Comparison of ENCODE assay signal across 20 cellular contexts in the genomic region with DNA sequence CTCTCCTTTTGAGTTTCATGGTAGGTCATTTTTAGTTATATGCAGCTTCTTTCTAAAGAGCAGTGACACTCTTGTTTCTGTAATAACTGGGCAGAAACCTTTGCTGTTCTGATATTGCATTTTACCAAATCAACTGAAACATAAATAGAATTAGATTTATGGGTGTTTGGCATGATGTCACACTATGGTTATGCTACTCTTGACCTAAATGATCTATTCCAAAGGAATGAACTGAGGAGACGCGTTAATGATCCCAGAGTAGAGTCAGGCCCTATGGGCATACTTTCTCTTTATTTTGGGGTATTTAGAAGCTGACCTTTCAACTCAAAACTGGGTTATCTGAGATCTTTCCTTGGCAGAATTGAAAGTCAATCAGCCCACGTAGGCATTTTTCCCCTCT.
"Had no signal": no experiment of that assay in that cellular context is flagged by ENCODE, and none has a peak within 500 bp of the region (broad histone marks: within the 10 kb centered on the region; RNA-seq: fewer than 3 reads in every experiment).

No MANE protein-coding gene starts in this region.

- H3K27me3 Mint-ChIP-seq: activated naive CD8-positive, alpha-beta T cell treated with anti-CD3 and anti-CD28 coated beads, Interleukin-2, amount 50 U/mL, for 24 hours; natural killer cell treated with Interleukin-12 subunit alpha and Interleukin-12 subunit beta and Interleukin-15 and Interleukin-18, amount 100 ng/mL, for 72 hours had no signal

- H3K9me3 ChIP-seq: prostate gland, thyroid gland had no signal

- H3K36me3 ChIP-seq: esophagus squamous epithelium, heart right ventricle, prostate gland, thyroid gland had no signal

- H3K4me3 Mint-ChIP-seq: activated CD8-positive, alpha-beta T cell treated with anti-CD3 and anti-CD28 coated beads, Interleukin-2, amount 10 ng/mL, durations not matched to agents 7 days and 5 days; activated naive CD8-positive, alpha-beta T cell treated with anti-CD3 and anti-CD28 coated beads, Interleukin-2, amount 50 U/mL, for 24 hours; activated T-helper 1 cell treated with anti-CD3 and anti-CD28 coated beads, Interleukin-12 subunit alpha, Interleukin-12 subunit beta, Interleukin-2, Interleukin-4 antibody, amounts not matched to agents 30 ng/mL and 10 ng/mL and 1 ng/mL, durations not matched to agents 14 hours and 24 hours and 36 hours; endodermal cell; natural killer cell treated with Interleukin-12 subunit alpha and Interleukin-12 subunit beta and Interleukin-15 and Interleukin-18, amount 100 ng/mL, for 72 hours had no signal

- H3K27ac ChIP-seq: esophagus squamous epithelium, heart right ventricle, prostate gland, thyroid gland had no signal

- H3K4me3 ChIP-seq: esophagus squamous epithelium, heart right ventricle, prostate gland, thyroid gland had no signal

- H3K4me1 ChIP-seq: prostate gland had no signal

- H3K9me3 Mint-ChIP-seq: activated naive CD8-positive, alpha-beta T cell treated with anti-CD3 and anti-CD28 coated beads, Interleukin-2, amount 50 U/mL, for 24 hours; activated T-helper 1 cell treated with anti-CD3 and anti-CD28 coated beads, Interleukin-12 subunit alpha, Interleukin-12 subunit beta, Interleukin-2, Interleukin-4 antibody, amounts not matched to agents 30 ng/mL and 10 ng/mL and 1 ng/mL, durations not matched to agents 14 hours and 24 hours and 36 hours had no signal

- H3K36me3 Mint-ChIP-seq: natural killer cell treated with Interleukin-12 subunit alpha and Interleukin-12 subunit beta and Interleukin-15 and Interleukin-18, amount 100 ng/mL, for 72 hours had no signal

- H3K27me3 ChIP-seq: esophagus squamous epithelium, heart right ventricle, thyroid gland had no signal

- DNase-seq: activated CD4-positive, alpha-beta T cell treated with anti-CD3 and anti-CD28 coated beads for 1 hour; activated CD4-positive, alpha-beta T cell treated with anti-CD3 and anti-CD28 coated beads, Interleukin-2, amount 50 U/mL, for 1 hour; activated CD8-positive, alpha-beta T cell treated with anti-CD3 and anti-CD28 coated beads, Interleukin-2, amount 10 ng/mL, durations not matched to agents 7 days and 5 days; activated gamma-delta T cell; activated naive CD4-positive, alpha-beta T cell treated with anti-CD3 and anti-CD28 coated beads, Interleukin-2, amount 50 U/mL, for 16 hours; activated naive CD8-positive, alpha-beta T cell treated with anti-CD3 and anti-CD28 coated beads, Interleukin-2, amount 50 U/mL, for 24 hours; cortex of kidney; endodermal cell; esophagus squamous epithelium; heart right ventricle; kidney glomerular epithelial cell; left ventricle myocardium superior; stimulated activated CD4-positive, alpha-beta T cell treated with anti-CD3 and anti-CD28 coated beads, Interleukin-4, amount 100 ng/mL, for 4 hours; stimulated activated naive CD8-positive, alpha-beta T cell treated with anti-CD3 and anti-CD28 coated beads, Interleukin-15, Interleukin-2, amounts not matched to agents 100 U/mL and 50 U/mL, for 24 hours; substantia nigra; T-helper 1 cell; thyroid gland had no signal

- H3K4me1 Mint-ChIP-seq: activated naive CD8-positive, alpha-beta T cell treated with anti-CD3 and anti-CD28 coated beads, Interleukin-2, amount 50 U/mL, for 24 hours had no signal

- H3K27ac Mint-ChIP-seq: activated CD8-positive, alpha-beta T cell treated with anti-CD3 and anti-CD28 coated beads, Interleukin-2, amount 10 ng/mL, durations not matched to agents 7 days and 5 days; activated naive CD8-positive, alpha-beta T cell treated with anti-CD3 and anti-CD28 coated beads, Interleukin-2, amount 50 U/mL, for 24 hours; activated T-helper 1 cell treated with anti-CD3 and anti-CD28 coated beads, Interleukin-12 subunit alpha, Interleukin-12 subunit beta, Interleukin-2, Interleukin-4 antibody, amounts not matched to agents 30 ng/mL and 10 ng/mL and 1 ng/mL, durations not matched to agents 14 hours and 24 hours and 36 hours; endodermal cell; natural killer cell treated with Interleukin-12 subunit alpha and Interleukin-12 subunit beta and Interleukin-15 and Interleukin-18, amount 100 ng/mL, for 72 hours had no signal

- ATAC-seq: activated CD8-positive, alpha-beta T cell treated with anti-CD3 and anti-CD28 coated beads, Interleukin-2, amount 10 ng/mL, durations not matched to agents 7 days and 5 days; activated naive CD8-positive, alpha-beta T cell treated with anti-CD3 and anti-CD28 coated beads, Interleukin-2, amount 50 U/mL, for 24 hours; heart right ventricle; left ventricle myocardium superior; natural killer cell treated with Interleukin-12 subunit alpha and Interleukin-12 subunit beta and Interleukin-15 and Interleukin-18, amount 100 ng/mL, for 72 hours; stimulated activated naive CD8-positive, alpha-beta T cell treated with anti-CD3 and anti-CD28 coated beads, Interleukin-15, Interleukin-2, amounts not matched to agents 100 U/mL and 50 U/mL, for 24 hours had no signal
